In the genomic region with DNA sequence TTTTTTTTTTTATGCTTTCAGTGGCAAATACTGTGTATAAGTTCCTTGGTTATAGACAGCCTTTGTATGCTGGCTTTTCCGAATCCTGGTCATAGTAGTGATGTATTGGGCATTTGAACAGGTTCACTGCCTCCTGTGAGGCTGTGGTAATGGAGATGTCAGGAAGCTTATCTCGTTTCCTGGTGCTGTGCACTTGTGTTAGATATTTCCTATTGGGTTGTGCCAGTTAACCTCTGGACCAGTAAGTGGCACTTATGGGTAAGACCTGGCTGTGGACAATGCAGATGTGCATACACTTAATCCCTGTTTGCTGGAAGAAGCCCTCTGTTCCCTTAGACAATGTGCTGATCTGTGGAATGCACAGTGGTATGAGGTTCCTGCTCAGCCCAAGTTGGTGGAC, we compare ENCODE assay signal across 35 cellular contexts.
"Had no signal": no experiment of that assay in that cellular context is flagged by ENCODE, and none has a peak within 500 bp of the region (broad histone marks: within the 10 kb centered on the region; RNA-seq: fewer than 3 reads in every experiment).

No MANE protein-coding gene starts in this region.

- H3K27ac ChIP-seq: adrenal gland, Peyer's patch, SJSA1 had no signal

- H3K4me1 ChIP-seq: adrenal gland, Peyer's patch, SJSA1 had no signal

- H3K9me3 ChIP-seq: adrenal gland, Peyer's patch, SJSA1, SK-N-SH had no signal

- H3K4me3 ChIP-seq: adrenal gland, Peyer's patch, SJSA1 had no signal

- H3K4me2 ChIP-seq: SK-N-SH had no signal

- H3K36me3 ChIP-seq: adrenal gland, Peyer's patch, SJSA1 had no signal

- H3K9ac ChIP-seq: SK-N-SH had no signal

- H3K4me3 Mint-ChIP-seq: activated B cell treated with CpG ODN at 0.5 μM for 24 hours; activated CD4-positive, alpha-beta memory T cell treated with anti-CD3 and anti-CD28 coated beads for 36 hours; activated naive CD4-positive, alpha-beta T cell treated with anti-CD3 and anti-CD28 coated beads for 36 hours; activated T-cell treated with anti-CD3 and anti-CD28 coated beads, Interleukin-2, amount 50 U/mL, for 4 hours; activated T-helper 1 cell treated with anti-CD3 and anti-CD28 coated beads, Interleukin-12 subunit alpha, Interleukin-12 subunit beta, Interleukin-2, Interleukin-4 antibody, amounts not matched to agents 30 ng/mL and 10 ng/mL and 1 ng/mL, durations not matched to agents 14 hours and 24 hours and 36 hours; T-helper 1 cell treated with Interleukin-12 subunit alpha and Interleukin-12 subunit beta and Interleukin-4 antibody, amounts not matched to agents 30 μg/mL and 1 μg/mL, for 36 hours; T-helper 2 cell treated with Interferon-gamma antibody and Interleukin-4, amounts not matched to agents 5 μg/mL and 100 μg/mL, for 36 hours had no signal

- H3K9me3 Mint-ChIP-seq: activated B cell treated with CpG ODN at 0.5 μM for 24 hours; activated CD4-positive, alpha-beta memory T cell treated with anti-CD3 and anti-CD28 coated beads for 36 hours; activated naive CD4-positive, alpha-beta T cell treated with anti-CD3 and anti-CD28 coated beads, Interleukin-2, amount 50 U/mL, for 72 hours; activated T-cell treated with anti-CD3 and anti-CD28 coated beads, Interleukin-2, amount 50 U/mL, for 4 hours; activated T-helper 1 cell treated with anti-CD3 and anti-CD28 coated beads, Interleukin-12 subunit alpha, Interleukin-12 subunit beta, Interleukin-2, Interleukin-4 antibody, amounts not matched to agents 30 ng/mL and 10 ng/mL and 1 ng/mL, durations not matched to agents 14 hours and 24 hours and 36 hours; T-helper 2 cell treated with Interferon-gamma antibody and Interleukin-4, amounts not matched to agents 5 μg/mL and 100 μg/mL, for 36 hours had no signal

- H3K36me3 Mint-ChIP-seq: activated CD4-positive, alpha-beta memory T cell treated with anti-CD3 and anti-CD28 coated beads for 36 hours; activated naive CD4-positive, alpha-beta T cell treated with anti-CD3 and anti-CD28 coated beads, Interleukin-2, amount 50 U/mL, for 72 hours; brain had no signal

- DNase-seq: activated B cell treated with CpG ODN at 0.5 μM for 24 hours; activated CD4-positive, alpha-beta memory T cell treated with anti-CD3 and anti-CD28 coated beads for 36 hours; activated CD4-positive, alpha-beta T cell treated with anti-CD3 and anti-CD28 coated beads for 4 hours; activated CD4-positive, alpha-beta T cell treated with anti-CD3 and anti-CD28 coated beads, Interleukin-2, amount 50 U/mL, for 1 hour; activated CD4-positive, CD25-positive, alpha-beta regulatory T cell treated with anti-CD3 and anti-CD28 coated beads, Interleukin-2, amount 50 U/mL, for 72 hours; activated CD8-positive, alpha-beta memory T cell treated with anti-CD3 and anti-CD28 coated beads, Interleukin-2, amount 50 U/mL, for 4 hours; activated gamma-delta T cell treated with Interleukin-2 at 50 U/mL for 16 hours; activated naive CD4-positive, alpha-beta T cell treated with anti-CD3 and anti-CD28 coated beads for 36 hours; activated T-cell treated with anti-CD3 and anti-CD28 coated beads for 4 hours; activated T-cell treated with anti-CD3 and anti-CD28 coated beads, Interleukin-2, amount 50 U/mL, for 4 hours; adrenal gland; central memory CD4-positive, alpha-beta T cell; Kasumi-1; KG1; MM.1S; MV-4-11; NCI-H1092; NCI-H1436 treated with DMSO at 0.1 percent for 48 hours; NCI-H187 treated with DMSO at 0.1 percent for 48 hours; NCI-H345; NCI-H524 treated with DMSO at 0.1 percent for 48 hours; NCI-H748 treated with DMSO at 0.1 percent for 48 hours; NK-92 treated with Interleukin-12 subunit alpha and Interleukin-12 subunit beta, amount 100 ng/mL, for 24 hours; PC-3; Peyer's patch; RPMI8226; SHP77 treated with DMSO at 0.1 percent for 48 hours; SK-N-SH had no signal

- ATAC-seq: activated naive CD4-positive, alpha-beta T cell treated with anti-CD3 and anti-CD28 coated beads, Interleukin-2, amount 50 U/mL, for 72 hours; activated T-cell treated with anti-CD3 and anti-CD28 coated beads, Interleukin-2, amount 50 U/mL, for 4 hours; PC-3 had no signal

- FAIRE-seq: astrocyte had no signal

- H3K4me1 Mint-ChIP-seq: activated B cell treated with CpG ODN at 0.5 μM for 24 hours had no signal

- H3K27ac Mint-ChIP-seq: activated B cell treated with CpG ODN at 0.5 μM for 24 hours; activated CD4-positive, alpha-beta memory T cell treated with anti-CD3 and anti-CD28 coated beads for 36 hours; activated naive CD4-positive, alpha-beta T cell treated with anti-CD3 and anti-CD28 coated beads for 36 hours; activated naive CD4-positive, alpha-beta T cell treated with anti-CD3 and anti-CD28 coated beads, Interleukin-2, amount 50 U/mL, for 72 hours; activated T-helper 1 cell treated with anti-CD3 and anti-CD28 coated beads, Interleukin-12 subunit alpha, Interleukin-12 subunit beta, Interleukin-2, Interleukin-4 antibody, amounts not matched to agents 30 ng/mL and 10 ng/mL and 1 ng/mL, durations not matched to agents 14 hours and 24 hours and 36 hours; brain; T-helper 1 cell treated with Interleukin-12 subunit alpha and Interleukin-12 subunit beta and Interleukin-4 antibody, amounts not matched to agents 30 μg/mL and 1 μg/mL, for 36 hours; T-helper 2 cell treated with Interferon-gamma antibody and Interleukin-4, amounts not matched to agents 5 μg/mL and 100 μg/mL, for 36 hours had no signal

- H3K27me3 ChIP-seq: adrenal gland, Peyer's patch, SJSA1 had no signal

- H3K27me3 Mint-ChIP-seq: activated B cell treated with CpG ODN at 0.5 μM for 24 hours; activated CD4-positive, alpha-beta memory T cell treated with anti-CD3 and anti-CD28 coated beads for 36 hours had no signal
